In genomic region chr3:143952569-143953069, GRCh38 we compare ENCODE assay signal across 27 cellular contexts. TPM values are rescaled to one million over a fixed set of nuclear protein-coding genes. Genes with fewer than 3 reads are reported as not detected.
DNase-seq lines count a peak whose midpoint lies in the region; ATAC-seq and TF ChIP-seq lines count a peak whose summit lies in the region.
"Had no signal": no experiment of that assay in that cellular context is flagged by ENCODE, and none has a peak within 500 bp of the region (broad histone marks: within the 10 kb centered on the region; RNA-seq: fewer than 3 reads in every experiment).

No MANE protein-coding gene starts in this region.

- no peaks in the 10 kb centered on the region for H3K27me3 Mint-ChIP-seq in activated naive CD8-positive, alpha-beta T cell treated with anti-CD3 and anti-CD28 coated beads, Interleukin-2, amount 50 U/mL, for 24 hours
- H3K27me3 Mint-ChIP-seq: stimulated activated memory B cell treated with anti-CD40 and anti-IgM and Interleukin-4, amounts not matched to agents 10 μg/mL and 1 μg/mL and 100 μg/mL, for 72 hours had no signal

- H3K4me1 Mint-ChIP-seq in activated naive CD8-positive, alpha-beta T cell treated with anti-CD3 and anti-CD28 coated beads, Interleukin-2, amount 50 U/mL, for 24 hours: peaks cover 6% of the 10 kb centered on the region
- H3K4me1 Mint-ChIP-seq: nephron; stimulated activated memory B cell treated with anti-CD40 and anti-IgM and Interleukin-4, amounts not matched to agents 10 μg/mL and 1 μg/mL and 100 μg/mL, for 72 hours had no signal

- H3K4me1 ChIP-seq in Loucy (ENCODE audit: insufficient read depth, low read length, poor library complexity, severe bottlenecking) (no peaks in the 10 kb centered on the region), tibial artery (no peaks in the 10 kb centered on the region)
- H3K4me1 ChIP-seq: ascending aorta, esophagus squamous epithelium had no signal

- H3K36me3 ChIP-seq in Loucy (ENCODE audit: insufficient read depth, low read length) (no peaks in the 10 kb centered on the region), tibial artery (no peaks in the 10 kb centered on the region)
- H3K36me3 ChIP-seq: ascending aorta, esophagus squamous epithelium had no signal

- H3K27me3 ChIP-seq in Loucy (ENCODE audit: insufficient read depth, low read length, poor library complexity, severe bottlenecking): no peaks in the 10 kb centered on the region
- H3K27me3 ChIP-seq in tibial artery: no peaks in the 10 kb centered on the region
- H3K27me3 ChIP-seq: ascending aorta, esophagus squamous epithelium had no signal

- H3K9me3 ChIP-seq in Loucy (ENCODE audit: insufficient read depth, low read depth, low read length) (no peaks in the 10 kb centered on the region), tibial artery (no peaks in the 10 kb centered on the region)
- H3K9me3 ChIP-seq: ascending aorta, esophagus squamous epithelium had no signal

- intact Hi-C loops in tibial artery (cut with DNase I; ENCODE audit: low total_unique reads): no loop called here

- no peak overlapping the region for H3K4me2 ChIP-seq in Loucy (ENCODE audit: low read depth, low read length, poor library complexity, severe bottlenecking)

- DNase-seq in GM12864 (ENCODE audit: low read depth): no peak
- DNase-seq in epithelial cell of esophagus (ENCODE audit: low read depth): no peak
- DNase-seq in tibial artery: no peak
- DNase-seq in mucosa of gallbladder (ENCODE audit: low spot score): no peak
- no peak for DNase-seq in activated naive CD8-positive, alpha-beta T cell treated with anti-CD3 and anti-CD28 coated beads, Interleukin-2, amount 50 U/mL, for 24 hours
- DNase-seq: activated CD8-positive, alpha-beta T cell treated with anti-CD3 and anti-CD28 coated beads for 36 hours; activated naive CD4-positive, alpha-beta T cell treated with anti-CD3 and anti-CD28 coated beads, Interleukin-2, amount 50 U/mL, for 16 hours; activated T-cell treated with anti-CD3 and anti-CD28 coated beads, Interleukin-2, amount 50 U/mL, for 1 hour; CD4-positive, CD25-positive, alpha-beta regulatory T cell; cerebellar nuclear complex; DMS79; effector CD8-positive, alpha-beta T cell; esophagus squamous epithelium; GOT3; KBM-7; left colon; MV-4-11; NCI-H187 treated with DMSO at 0.1 percent for 48 hours; NCI-H345; posterior cingulate gyrus had no signal

- H3F3A ChIP-seq in Loucy (ENCODE audit: low read depth): no peaks in the 10 kb centered on the region

- H3K27ac ChIP-seq in 22Rv1 (no peak overlapping the region), tibial artery (no peak overlapping the region)
- H3K27ac ChIP-seq: ascending aorta, esophagus squamous epithelium had no signal

- H3K9ac ChIP-seq in Loucy (ENCODE audit: low read depth, low read length, poor library complexity, severe bottlenecking): no peak overlapping the region

- H3K4me3 ChIP-seq in GM12864 (ENCODE audit: low read depth, low read length): no peak overlapping the region
- H3K4me3 ChIP-seq in Loucy (ENCODE audit: low read length, poor library complexity, severe bottlenecking): no peak overlapping the region
- H3K4me3 ChIP-seq in epithelial cell of esophagus (ENCODE audit: low read length): no peak overlapping the region
- no peak overlapping the region for H3K4me3 ChIP-seq in tibial artery
- H3K4me3 ChIP-seq: ascending aorta, esophagus squamous epithelium had no signal

- no peaks in the 10 kb centered on the region for H4K20me1 ChIP-seq in Loucy (ENCODE audit: insufficient read depth, low read length, poor library complexity, severe bottlenecking)

- H3K79me2 ChIP-seq in Loucy (ENCODE audit: insufficient read depth, low read length): no peaks in the 10 kb centered on the region

- H3K9me3 Mint-ChIP-seq in activated naive CD8-positive, alpha-beta T cell treated with anti-CD3 and anti-CD28 coated beads, Interleukin-2, amount 50 U/mL, for 24 hours: no peaks in the 10 kb centered on the region
- H3K9me3 Mint-ChIP-seq: activated CD8-positive, alpha-beta T cell treated with anti-CD3 and anti-CD28 coated beads for 36 hours; CD4-positive, CD25-positive, alpha-beta regulatory T cell; nephron; stimulated activated memory B cell treated with anti-CD40 and anti-IgM and Interleukin-4, amounts not matched to agents 10 μg/mL and 1 μg/mL and 100 μg/mL, for 72 hours had no signal

- TF ChIP-seq CTCF in 22Rv1 (IDR thresholded peaks at IDR 0.05) (0 out of 2 replicates have a peak, but pooled peaks have one; percentile 4), GM12864 (IDR thresholded peaks at IDR 0.05; ENCODE audit: low read depth, low read length, missing control alignments) (peak; percentile 26), Loucy (conservative IDR thresholded peaks at IDR 0.05; ENCODE audit: low read length) (peak; percentile 37), epithelial cell of esophagus (IDR thresholded peaks at IDR 0.05; ENCODE audit: insufficient read depth, low read depth, low read length, missing control alignments) (peak; percentile 28), tibial artery (IDR thresholded peaks at IDR 0.05) (no peak)

- no peaks in the 10 kb centered on the region for H3K36me3 Mint-ChIP-seq in activated naive CD8-positive, alpha-beta T cell treated with anti-CD3 and anti-CD28 coated beads, Interleukin-2, amount 50 U/mL, for 24 hours (ENCODE audit: low read depth)
- H3K36me3 Mint-ChIP-seq: CD4-positive, CD25-positive, alpha-beta regulatory T cell; stimulated activated memory B cell treated with anti-CD40 and anti-IgM and Interleukin-4, amounts not matched to agents 10 μg/mL and 1 μg/mL and 100 μg/mL, for 72 hours had no signal

- no peak for ATAC-seq in GM19328 (IDR thresholded peaks at IDR 0.05; ENCODE audit: unreplicated experiment)
- no peak for ATAC-seq in activated naive CD8-positive, alpha-beta T cell treated with anti-CD3 and anti-CD28 coated beads, Interleukin-2, amount 50 U/mL, for 24 hours
- ATAC-seq: activated CD4-positive, CD25-positive, alpha-beta regulatory T cell treated with anti-CD3 and anti-CD28 coated beads, Interleukin-2, amount 50 U/mL, for 24 hours; activated CD8-positive, alpha-beta T cell treated with anti-CD3 and anti-CD28 coated beads for 36 hours; left colon; stimulated activated memory B cell treated with anti-CD40 and anti-IgM and Interleukin-4, amounts not matched to agents 10 μg/mL and 1 μg/mL and 100 μg/mL, for 72 hours had no signal

- no peaks in the 10 kb centered on the region for H3K9me2 ChIP-seq in Loucy (replicated peaks; ENCODE audit: low read depth, low read length)

- no peak overlapping the region for H3K4me3 Mint-ChIP-seq in activated naive CD8-positive, alpha-beta T cell treated with anti-CD3 and anti-CD28 coated beads, Interleukin-2, amount 50 U/mL, for 24 hours
- H3K4me3 Mint-ChIP-seq: activated CD8-positive, alpha-beta T cell treated with anti-CD3 and anti-CD28 coated beads for 36 hours; CD4-positive, CD25-positive, alpha-beta regulatory T cell; nephron; stimulated activated memory B cell treated with anti-CD40 and anti-IgM and Interleukin-4, amounts not matched to agents 10 μg/mL and 1 μg/mL and 100 μg/mL, for 72 hours had no signal

- no peak overlapping the region for H2AFZ ChIP-seq in Loucy (ENCODE audit: low read length)

- no peak overlapping the region for H3K27ac Mint-ChIP-seq in activated naive CD8-positive, alpha-beta T cell treated with anti-CD3 and anti-CD28 coated beads, Interleukin-2, amount 50 U/mL, for 24 hours
- H3K27ac Mint-ChIP-seq: activated CD8-positive, alpha-beta T cell treated with anti-CD3 and anti-CD28 coated beads for 36 hours; CD4-positive, CD25-positive, alpha-beta regulatory T cell; nephron; stimulated activated memory B cell treated with anti-CD40 and anti-IgM and Interleukin-4, amounts not matched to agents 10 μg/mL and 1 μg/mL and 100 μg/mL, for 72 hours had no signal

RNA-seq across cellular contexts. Expression of gene DIPK2A, which starts 19.0 kb away (rescaled TPM):
- total RNA-seq in mucosa of gallbladder: 44.1 TPM

Comparison
In these comparisons a context has a peak if more than half of its experiments do, and no peak if none do; other contexts are left out.
1. CTCF ChIP-seq: peak in 22Rv1 (single experiment), GM12864 (single experiment), Loucy (single experiment) and epithelial cell of esophagus (single experiment); none in tibial artery (0 of 2).